Comparison of ENCODE assay signal across 18 cellular contexts in the genomic region with DNA sequence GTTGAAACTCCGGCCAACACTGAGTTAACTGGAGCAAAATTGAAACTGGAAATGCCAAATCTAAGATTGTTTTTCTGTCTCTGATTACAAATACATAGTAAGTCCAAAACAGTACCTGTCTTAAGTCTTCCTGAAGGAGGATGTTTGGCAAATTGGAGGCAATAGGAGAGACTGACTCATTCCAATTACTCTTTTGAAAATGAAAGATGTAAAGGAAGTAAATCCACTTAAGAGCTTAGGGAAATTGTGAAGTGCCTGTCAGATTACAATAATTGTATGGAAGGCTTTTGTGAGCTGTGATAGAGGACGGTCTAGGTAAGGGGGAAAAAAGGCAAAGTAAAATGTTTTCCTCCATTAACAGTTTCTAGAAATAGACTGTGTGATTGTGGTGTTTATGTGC.
"Had no signal": no experiment of that assay in that cellular context is flagged by ENCODE, and none has a peak within 500 bp of the region (broad histone marks: within the 10 kb centered on the region; RNA-seq: fewer than 3 reads in every experiment).

No MANE protein-coding gene starts in this region.

- ATAC-seq: activated CD4-positive, CD25-positive, alpha-beta regulatory T cell treated with anti-CD3 and anti-CD28 coated beads, Interleukin-2, amount 50 U/mL, for 24 hours; mucosa of descending colon; naive thymus-derived CD4-positive, alpha-beta T cell; right cardiac atrium; upper lobe of right lung had no signal

- H3K27me3 Mint-ChIP-seq: progenitor cell of endocrine pancreas had no signal

- DNase-seq: activated CD4-positive, alpha-beta T cell treated with anti-CD3 and anti-CD28 coated beads, Interleukin-2, amount 50 U/mL, for 1 hour; activated CD8-positive, alpha-beta memory T cell treated with anti-CD3 and anti-CD28 coated beads for 24 hours; activated naive CD4-positive, alpha-beta T cell; anterior cingulate cortex; dermis blood vessel endothelial cell; hippocampal formation; left ventricle myocardium inferior; mucosa of descending colon; naive thymus-derived CD4-positive, alpha-beta T cell; right cardiac atrium; stimulated activated CD4-positive, alpha-beta T cell treated with anti-CD3 and anti-CD28 coated beads, Interleukin-15, amount 100 ng/mL, for 24 hours; stimulated activated CD4-positive, alpha-beta T cell treated with anti-CD3 and anti-CD28 coated beads, Interleukin-4, amount 100 ng/mL, for 1 hour; stimulated activated naive CD4-positive, alpha-beta T cell; upper lobe of right lung had no signal

- H3K4me3 Mint-ChIP-seq: naive thymus-derived CD4-positive, alpha-beta T cell had no signal

- H3K27me3 ChIP-seq: neutrophil, upper lobe of right lung had no signal

- H3K4me1 Mint-ChIP-seq: naive thymus-derived CD4-positive, alpha-beta T cell had no signal

- H3K4me3 ChIP-seq: left ventricle myocardium inferior, mucosa of descending colon, skin epidermis, upper lobe of right lung had no signal

- H3K36me3 Mint-ChIP-seq: naive thymus-derived CD4-positive, alpha-beta T cell had no signal

- H3K27ac ChIP-seq: left ventricle myocardium inferior, neutrophil, skin epidermis, upper lobe of right lung had no signal

- H3K27ac Mint-ChIP-seq: naive thymus-derived CD4-positive, alpha-beta T cell; progenitor cell of endocrine pancreas had no signal
